Comparison of ENCODE assay signal across 22 cellular contexts in the genomic region with DNA sequence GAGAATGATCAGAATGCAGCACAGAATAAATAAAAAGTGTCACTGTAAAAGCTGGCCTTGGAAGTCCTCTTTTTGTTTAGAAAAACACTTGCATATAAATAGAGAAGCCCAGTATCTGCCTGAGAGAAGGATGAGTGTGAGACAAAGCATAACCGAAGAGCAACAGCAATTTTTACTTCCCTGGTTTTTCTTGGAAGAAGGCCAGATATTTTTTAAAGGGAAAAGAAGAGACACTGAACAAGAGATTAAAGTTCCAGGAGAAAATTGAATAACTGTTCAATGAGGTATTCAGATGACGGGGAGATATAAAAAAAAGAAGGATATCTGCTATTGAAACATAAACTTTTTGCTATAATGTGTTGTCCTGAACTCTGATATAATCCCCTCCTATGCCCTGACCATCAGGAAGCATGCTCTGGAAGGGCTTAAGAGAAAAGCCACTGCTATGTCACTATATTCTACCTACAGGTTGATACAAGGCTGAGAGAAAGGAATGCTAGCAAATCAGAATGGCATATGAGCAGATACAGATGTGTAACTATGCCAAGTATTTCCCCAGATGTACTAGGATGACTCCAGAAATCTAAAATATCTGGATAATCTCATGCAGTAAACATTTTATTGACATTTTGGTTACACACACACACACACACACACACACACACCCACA.
A peak's percentile ranks its signal among the peaks of the same experiment; 100 is the strongest.
DNase-seq lines count a peak whose midpoint lies in the region; ATAC-seq and TF ChIP-seq lines count a peak whose summit lies in the region.
"Had no signal": no experiment of that assay in that cellular context is flagged by ENCODE, and none has a peak within 500 bp of the region (broad histone marks: within the 10 kb centered on the region; RNA-seq: fewer than 3 reads in every experiment).

No MANE protein-coding gene starts in this region.

- H3K9me3 ChIP-seq in heart left ventricle (peaks cover 0 to 10% (median 2%) of the 10 kb centered on the region in 12 donors), right cardiac atrium (ENCODE audit: control insufficient read depth, low read length) (no peaks in the 10 kb centered on the region), mesodermal cell (ENCODE audit: control insufficient read depth, low read length) (peaks cover 11% of the 10 kb centered on the region)
- H3K9me3 ChIP-seq: adrenal gland had no signal

- no peak for DNase-seq in heart left ventricle
- DNase-seq in right cardiac atrium: no peak
- peak; percentile 49 for DNase-seq in choroid plexus epithelial cell (ENCODE audit: low read depth)
- DNase-seq in NCI-H1092 (lab: John Stamatoyannopoulos, UW): no peak
- no peak for DNase-seq in amygdala (lab: John Stamatoyannopoulos, UW)
- DNase-seq: activated CD4-positive, alpha-beta T cell treated with anti-CD3 and anti-CD28 coated beads for 4 hours; activated effector memory CD4-positive, alpha-beta T cell treated with Interleukin-2 at 50 U/mL for 16 hours; adrenal gland; C1 segment of cervical spinal cord; effector memory CD4-positive, alpha-beta T cell; esophagus squamous epithelium; natural killer cell; NCI-H524; posterior cingulate gyrus; small intestine; stimulated activated CD4-positive, alpha-beta T cell treated with anti-CD3 and anti-CD28 coated beads, Interleukin-4, amount 100 ng/mL, for 4 hours had no signal

- peak overlapping the region in 8 of 12 donors; percentile 10 to 49 (median 42) for H3K27ac ChIP-seq in heart left ventricle
- no peak overlapping the region for H3K27ac ChIP-seq in right cardiac atrium (ENCODE audit: low read length)
- peak overlapping the region; percentile 48 for H3K27ac ChIP-seq in mesodermal cell (ENCODE audit: low read depth, low read length, severe bottlenecking)
- H3K27ac ChIP-seq: esophagus squamous epithelium, HL-60, KMS-11 had no signal

- H3K4me1 ChIP-seq in heart left ventricle (peaks cover 0 to 76% (median 31%) of the 10 kb centered on the region in 12 donors), right cardiac atrium (ENCODE audit: control insufficient read depth, insufficient read depth, low read length) (no peaks in the 10 kb centered on the region), mesodermal cell (ENCODE audit: control insufficient read depth, insufficient read depth, low read length, poor library complexity, severe bottlenecking) (peaks cover 23% of the 10 kb centered on the region)

- WGBS in heart left ventricle, 4 donors: 18 to 34% (median 33%) methylated on average over 2 of the region's 2 CpGs
- WGBS in right cardiac atrium: 42% methylated on average over 2 of the region's 2 CpGs
- WGBS in mesodermal cell (ENCODE audit: insufficient coverage in 2 of 2), 2 experiments: 44 to 67% methylated on average over 2 of the region's 2 CpGs

- peak overlapping the region in 1 of 12 donors; percentile 13 for H3K4me3 ChIP-seq in heart left ventricle
- H3K4me3 ChIP-seq in right cardiac atrium (ENCODE audit: low read length): no peak overlapping the region
- no peak overlapping the region for H3K4me3 ChIP-seq in choroid plexus epithelial cell (ENCODE audit: low read depth, low read length)
- H3K4me3 ChIP-seq in mesodermal cell (ENCODE audit: extremely low read depth, insufficient read depth, low read length, poor library complexity, severe bottlenecking): no peak overlapping the region
- H3K4me3 ChIP-seq: adrenal gland, esophagus squamous epithelium, HAP-1 had no signal

- ATAC-seq in heart left ventricle (peak in 1 of 4 donors; percentile 5), right cardiac atrium (no peak), GM18511 (IDR thresholded peaks at IDR 0.05; ENCODE audit: unreplicated experiment) (no peak), HG03108 (IDR thresholded peaks at IDR 0.05; ENCODE audit: unreplicated experiment) (no peak)
- ATAC-seq: natural killer cell had no signal

- intact Hi-C loops in heart left ventricle (cut with DNase I) (loop anchor here in 4 of 10 donors (5.0 to 10.0 kb wide), 6 partner anchors 43 to 357 kb away; partner anchors contain the start of gene RBMS3 (in 2 of the 4)), right cardiac atrium (cut with DNase I) (no loop called here)

- H3K27me3 ChIP-seq in heart left ventricle (no peaks in the 10 kb centered on the region), right cardiac atrium (ENCODE audit: control insufficient read depth, insufficient read depth) (no peaks in the 10 kb centered on the region)
- H3K27me3 ChIP-seq: adrenal gland, esophagus squamous epithelium had no signal

- TF ChIP-seq POLR2A in heart left ventricle (IDR thresholded peaks at IDR 0.05): no peak

- TF ChIP-seq CTCF in heart left ventricle (IDR thresholded peaks at IDR 0.05) (no peak), choroid plexus epithelial cell (conservative IDR thresholded peaks at IDR 0.05; ENCODE audit: low read depth, low read length) (no peak)

- H3K36me3 ChIP-seq in heart left ventricle: no peaks in the 10 kb centered on the region
- H3K36me3 ChIP-seq in mesodermal cell (ENCODE audit: control insufficient read depth, insufficient read depth, low read length): peaks cover 9% of the 10 kb centered on the region
- H3K36me3 ChIP-seq: adrenal gland, esophagus squamous epithelium, HAP-1 had no signal
